Comparison of ENCODE assay signal across 1 cellular context in the genomic region with DNA sequence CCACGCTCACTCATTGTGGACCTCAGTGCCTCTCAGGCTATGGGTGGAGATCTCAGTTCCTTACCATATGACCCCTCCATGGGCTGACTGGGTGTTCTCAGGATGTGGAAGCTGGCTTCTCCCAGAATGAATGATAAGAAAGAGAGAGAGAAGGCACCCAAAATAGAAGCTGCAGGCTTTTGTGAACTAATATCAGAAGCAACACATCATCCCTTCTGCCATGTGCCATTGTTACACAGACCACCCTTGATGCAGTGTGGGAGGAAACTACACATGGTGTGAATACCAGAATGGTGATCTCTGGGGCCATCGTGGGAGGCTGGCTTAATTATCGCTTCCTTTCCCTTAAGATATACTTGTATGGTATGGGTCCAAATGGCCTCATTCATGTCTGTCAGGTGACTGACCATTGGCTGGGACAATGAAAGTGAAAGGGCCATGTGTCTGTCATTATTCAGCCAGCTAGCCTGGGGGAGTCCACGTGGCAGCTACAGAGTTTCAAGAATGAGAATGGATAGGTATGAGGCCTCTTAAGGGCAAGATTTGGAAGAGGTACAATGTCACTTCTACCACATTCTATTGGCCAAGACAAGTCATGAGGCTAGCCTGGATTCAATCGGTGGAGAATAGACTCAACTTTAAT.
TF ChIP-seq lines count a peak whose summit lies in the region.

No MANE protein-coding gene starts in this region.

TF ChIP-seq in HepG2, 621 proteins besides CTCF, POLR2A, EP300 and RAD21:
- TF ChIP-seq, protein P1, sequence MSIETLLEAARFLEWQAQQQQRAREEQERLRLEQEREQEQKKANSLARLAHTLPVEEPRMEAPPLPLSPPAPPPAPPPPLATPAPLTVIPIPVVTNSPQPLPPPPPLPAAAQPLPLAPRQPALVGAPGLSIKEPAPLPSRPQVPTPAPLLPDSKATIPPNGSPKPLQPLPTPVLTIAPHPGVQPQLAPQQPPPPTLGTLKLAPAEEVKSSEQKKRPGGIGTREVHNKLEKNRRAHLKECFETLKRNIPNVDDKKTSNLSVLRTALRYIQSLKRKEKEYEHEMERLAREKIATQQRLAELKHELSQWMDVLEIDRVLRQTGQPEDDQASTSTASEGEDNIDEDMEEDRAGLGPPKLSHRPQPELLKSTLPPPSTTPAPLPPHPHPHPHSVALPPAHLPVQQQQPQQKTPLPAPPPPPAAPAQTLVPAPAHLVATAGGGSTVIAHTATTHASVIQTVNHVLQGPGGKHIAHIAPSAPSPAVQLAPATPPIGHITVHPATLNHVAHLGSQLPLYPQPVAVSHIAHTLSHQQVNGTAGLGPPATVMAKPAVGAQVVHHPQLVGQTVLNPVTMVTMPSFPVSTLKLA (IDR thresholded peaks at IDR 0.05): peak; percentile 74
- TF ChIP-seq AGO1 (IDR thresholded peaks at IDR 0.05; ENCODE audit: low read depth, low read length, poor library complexity, severe bottlenecking): no peak
